ENCODE assay signal across 1 cellular context in the genomic region with DNA sequence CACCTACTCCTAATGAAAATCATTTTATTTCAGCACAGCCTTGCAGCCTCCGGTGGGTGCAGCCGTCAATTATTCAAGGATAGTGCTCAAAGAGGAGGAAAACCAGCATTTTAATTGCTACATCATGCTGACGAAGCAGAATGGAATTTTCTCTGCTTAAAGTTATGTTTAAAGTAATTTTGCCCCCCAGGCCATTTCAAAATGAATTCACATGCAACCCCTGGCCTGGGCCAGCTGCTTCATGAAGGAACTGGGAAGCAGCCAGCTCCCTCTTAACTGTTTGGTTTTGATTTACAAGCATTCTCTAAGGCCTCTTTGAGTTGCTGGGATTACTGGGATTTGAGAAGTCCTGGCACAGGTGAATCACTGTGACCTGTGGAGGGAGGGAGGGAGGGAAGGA.
TF ChIP-seq lines count a peak whose summit lies in the region.

No MANE protein-coding gene starts in this region.

TF ChIP-seq in WTC11, 78 proteins besides CTCF, POLR2A, EP300 and RAD21 (continued from another document):
- TF ChIP-seq, protein P1, sequence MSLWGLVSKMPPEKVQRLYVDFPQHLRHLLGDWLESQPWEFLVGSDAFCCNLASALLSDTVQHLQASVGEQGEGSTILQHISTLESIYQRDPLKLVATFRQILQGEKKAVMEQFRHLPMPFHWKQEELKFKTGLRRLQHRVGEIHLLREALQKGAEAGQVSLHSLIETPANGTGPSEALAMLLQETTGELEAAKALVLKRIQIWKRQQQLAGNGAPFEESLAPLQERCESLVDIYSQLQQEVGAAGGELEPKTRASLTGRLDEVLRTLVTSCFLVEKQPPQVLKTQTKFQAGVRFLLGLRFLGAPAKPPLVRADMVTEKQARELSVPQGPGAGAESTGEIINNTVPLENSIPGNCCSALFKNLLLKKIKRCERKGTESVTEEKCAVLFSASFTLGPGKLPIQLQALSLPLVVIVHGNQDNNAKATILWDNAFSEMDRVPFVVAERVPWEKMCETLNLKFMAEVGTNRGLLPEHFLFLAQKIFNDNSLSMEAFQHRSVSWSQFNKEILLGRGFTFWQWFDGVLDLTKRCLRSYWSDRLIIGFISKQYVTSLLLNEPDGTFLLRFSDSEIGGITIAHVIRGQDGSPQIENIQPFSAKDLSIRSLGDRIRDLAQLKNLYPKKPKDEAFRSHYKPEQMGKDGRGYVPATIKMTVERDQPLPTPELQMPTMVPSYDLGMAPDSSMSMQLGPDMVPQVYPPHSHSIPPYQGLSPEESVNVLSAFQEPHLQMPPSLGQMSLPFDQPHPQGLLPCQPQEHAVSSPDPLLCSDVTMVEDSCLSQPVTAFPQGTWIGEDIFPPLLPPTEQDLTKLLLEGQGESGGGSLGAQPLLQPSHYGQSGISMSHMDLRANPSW (CRISPR knock-in tag; conservative IDR thresholded peaks at IDR 0.05; ENCODE audit: low read depth), result no peak
- TF ChIP-seq FOXK1 (CRISPR knock-in tag; IDR thresholded peaks at IDR 0.05) (no peak), SMAD3 (CRISPR knock-in tag; IDR thresholded peaks at IDR 0.05; ENCODE audit: borderline replicate concordance) (no peak)
